ENCODE assay signal across 7 cellular contexts in the genomic region with DNA sequence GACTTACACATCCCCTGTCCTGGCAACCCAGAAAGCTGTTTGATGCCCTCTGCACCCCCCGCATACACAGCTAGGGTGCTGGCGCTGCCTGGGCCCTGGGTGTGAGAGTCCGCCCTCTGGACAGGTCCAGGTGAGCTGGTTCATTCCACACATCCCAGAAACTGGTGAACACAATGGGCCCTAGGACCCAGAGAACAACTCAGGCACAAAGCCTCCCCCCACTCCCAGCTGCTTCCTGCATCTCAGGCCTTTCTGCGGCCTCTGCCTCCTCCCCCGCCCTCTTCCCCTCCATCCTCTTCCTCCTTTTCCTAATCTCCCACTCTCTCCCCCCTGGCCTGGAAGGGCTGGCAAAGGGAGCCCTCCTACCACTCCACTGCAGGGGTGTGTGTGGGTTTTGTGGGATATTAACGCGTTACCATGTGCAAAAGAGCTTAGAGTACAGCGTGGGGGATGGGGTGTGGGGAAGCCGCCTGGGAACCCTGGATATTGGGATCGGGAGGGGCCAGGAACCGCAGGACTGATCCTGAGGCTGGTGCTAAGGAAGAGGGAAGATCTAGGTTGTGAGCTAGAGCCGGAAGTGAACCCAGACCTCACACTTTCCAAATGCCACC. TPM values are rescaled to one million over a fixed set of nuclear protein-coding genes. Genes with fewer than 3 reads are reported as not detected.
DNase-seq lines count a peak whose midpoint lies in the region; ATAC-seq and TF ChIP-seq lines count a peak whose summit lies in the region.

No MANE protein-coding gene starts in this region.

- H3K27ac Mint-ChIP-seq in natural killer cell = peak overlapping the region; percentile 70 to 86

- H3K9me3 Mint-ChIP-seq in natural killer cell = no peaks in the 10 kb centered on the region

- H3K4me3 Mint-ChIP-seq in natural killer cell = peak overlapping the region; percentile 85

- H3K27ac ChIP-seq in HUES6 (ENCODE audit: low read depth, low read length) = no peak overlapping the region; the same call in 1 of the 2 replicates
- H3K27ac ChIP-seq in upper lobe of right lung = peak overlapping the region; percentile 82

- peaks cover 29% of the 10 kb centered on the region for H3K4me1 ChIP-seq in HUES6 (ENCODE audit: control insufficient read depth, insufficient read depth, low read length)
- H3K4me1 ChIP-seq in upper lobe of right lung = peaks cover 39% of the 10 kb centered on the region

- H3K9me3 ChIP-seq in HUES6 (ENCODE audit: control insufficient read depth, insufficient read depth, low read depth, low read length) = no peaks in the 10 kb centered on the region
- no peaks in the 10 kb centered on the region for H3K9me3 ChIP-seq in upper lobe of right lung

- TF ChIP-seq CTCF in GM06990 (IDR thresholded peaks at IDR 0.05; ENCODE audit: insufficient read depth, low read length, poor library complexity, severe bottlenecking) (no peak), fibroblast of villous mesenchyme (IDR thresholded peaks at IDR 0.05; ENCODE audit: insufficient read depth, low read depth, low read length) (no peak), natural killer cell (IDR thresholded peaks at IDR 0.05) (no peak), upper lobe of right lung (IDR thresholded peaks at IDR 0.05) (no peak)

- DNase-seq in GM06990 (ENCODE audit: extremely low read depth, insufficient read length) = peak; percentile 82
- peak; percentile 67 for DNase-seq in NOMO-1 treated with DMSO at 0.1 percent for 48 hours (lab: John Stamatoyannopoulos, UW; ENCODE audit: unreplicated experiment)
- DNase-seq in activated naive CD4-positive, alpha-beta T cell treated with Interleukin-2 at 50 U/mL for 16 hours = peak; percentile 56
- DNase-seq in fibroblast of villous mesenchyme (ENCODE audit: low read depth) = peak; percentile 91
- peak; percentile 43 for DNase-seq in natural killer cell
- DNase-seq in upper lobe of right lung = peak; percentile 87

- intact Hi-C loops in natural killer cell (cut with micrococcal nuclease) = loop anchor here (5.0 kb wide), 1 partner anchor 55 kb away; the partner anchor contains the start of gene PDK2
- intact Hi-C loops in upper lobe of right lung (cut with DNase I) = no loop called here

- H3K9ac ChIP-seq in HUES6 (ENCODE audit: low read length) = peak overlapping the region; percentile 23

- no peaks in the 10 kb centered on the region for H3K27me3 ChIP-seq in GM06990 (replicated peaks; ENCODE audit: control insufficient read depth, insufficient read depth, low read length)
- peaks cover 15% of the 10 kb centered on the region; the same call in 1 of the 2 replicates for H3K27me3 ChIP-seq in HUES6 (ENCODE audit: control insufficient read depth, insufficient read depth, low read length)
- no peaks in the 10 kb centered on the region for H3K27me3 ChIP-seq in upper lobe of right lung

- no peaks in the 10 kb centered on the region for H3K36me3 Mint-ChIP-seq in natural killer cell

- no peaks in the 10 kb centered on the region for H3K27me3 Mint-ChIP-seq in natural killer cell (ENCODE audit: low read depth in 2 of 2)

- peaks cover 21 to 32% of the 10 kb centered on the region in 2 donors for H3K4me1 Mint-ChIP-seq in natural killer cell

- H3K36me3 ChIP-seq in GM06990 (ENCODE audit: control insufficient read depth, insufficient read depth, low read length) = peaks cover 1% of the 10 kb centered on the region; the same call in 1 of the 2 replicates
- no peaks in the 10 kb centered on the region for H3K36me3 ChIP-seq in HUES6 (ENCODE audit: control insufficient read depth, insufficient read depth, low read length)
- H3K36me3 ChIP-seq in upper lobe of right lung = no peaks in the 10 kb centered on the region

- H3K4me3 ChIP-seq in GM06990 (replicated peaks; ENCODE audit: low read depth, low read length) (peak overlapping the region; percentile 92), HUES6 (ENCODE audit: low read depth, low read length) (peak overlapping the region; percentile 91), fibroblast of villous mesenchyme (ENCODE audit: low read depth, low read length) (peak overlapping the region; percentile 85), upper lobe of right lung (peak overlapping the region; percentile 84)

- ATAC-seq in natural killer cell = peak; percentile 24 to 39 (median 25)
- peak; percentile 78 for ATAC-seq in upper lobe of right lung

RNA-seq across cellular contexts. Expression of gene PPP1R9B, which starts 1.6 kb away (rescaled TPM):
- total RNA-seq in fibroblast of villous mesenchyme = 38.7 and 47.1 TPM in 2 replicates
- 100 to 1,000 TPM; 124 to 162 (median 135) TPM for total RNA-seq in natural killer cell
- total RNA-seq in upper lobe of right lung = 103 TPM

RNA-seq across cellular contexts. Expression of gene SGCA, which starts 13.8 kb away (rescaled TPM):
- 0.32 TPM in 1 of 2 replicates, not detected in the other for total RNA-seq in fibroblast of villous mesenchyme
- total RNA-seq in natural killer cell = not detected
- total RNA-seq in upper lobe of right lung = 27.8 TPM

RNA-seq across cellular contexts. Expression of gene SAMD14, which starts 22.1 kb away (rescaled TPM):
- total RNA-seq in fibroblast of villous mesenchyme (4.7 and 5.8 TPM in 2 replicates), natural killer cell (1 to 10 TPM; 1.1 to 2.1 (median 1.5) TPM), upper lobe of right lung (21.5 TPM)

RNA-seq across cellular contexts. Expression of gene COL1A1, which starts 49.4 kb away (rescaled TPM):
- total RNA-seq in fibroblast of villous mesenchyme (2,749 and 5,894 TPM in 2 replicates), natural killer cell (1 to 10 TPM; 2.3 to 7.5 (median 2.6) TPM), upper lobe of right lung (154 TPM)

RNA-seq across cellular contexts. Expression of gene PDK2, which starts 56.9 kb away (rescaled TPM):
- 20.3 and 20.6 TPM in 2 replicates for total RNA-seq in fibroblast of villous mesenchyme
- total RNA-seq in natural killer cell = 10 to 100 TPM; 23.2 to 32.9 (median 23.6) TPM
- 30.2 TPM for total RNA-seq in upper lobe of right lung

Comparison
In these comparisons a context has a peak if more than half of its experiments do, and no peak if none do; other contexts are left out.
1. RNA of gene SGCA, which starts 13.8 kb away (total RNA-seq): 27.8 TPM in upper lobe of right lung (single experiment); 0.32 TPM in fibroblast of villous mesenchyme and not detected in natural killer cell; every median in the first group is over 10 times any median in the second.
2. Peak in every context shown above with its lines, with median percentiles within 50 percentile points of each other: DNase-seq and H3K4me3 ChIP-seq.